1 cellular context compared by ENCODE assay signal in genomic region chr1:192545781-192546521, GRCh38.
A peak's percentile ranks its signal among the peaks of the same experiment; 100 is the strongest.
TF ChIP-seq lines count a peak whose summit lies in the region.

No MANE protein-coding gene starts in this region.

TF ChIP-seq in GM12878, 131 proteins besides CTCF, POLR2A, EP300 and RAD21 (continued from another document and continues in another):
- TF ChIP-seq, protein P1, sequence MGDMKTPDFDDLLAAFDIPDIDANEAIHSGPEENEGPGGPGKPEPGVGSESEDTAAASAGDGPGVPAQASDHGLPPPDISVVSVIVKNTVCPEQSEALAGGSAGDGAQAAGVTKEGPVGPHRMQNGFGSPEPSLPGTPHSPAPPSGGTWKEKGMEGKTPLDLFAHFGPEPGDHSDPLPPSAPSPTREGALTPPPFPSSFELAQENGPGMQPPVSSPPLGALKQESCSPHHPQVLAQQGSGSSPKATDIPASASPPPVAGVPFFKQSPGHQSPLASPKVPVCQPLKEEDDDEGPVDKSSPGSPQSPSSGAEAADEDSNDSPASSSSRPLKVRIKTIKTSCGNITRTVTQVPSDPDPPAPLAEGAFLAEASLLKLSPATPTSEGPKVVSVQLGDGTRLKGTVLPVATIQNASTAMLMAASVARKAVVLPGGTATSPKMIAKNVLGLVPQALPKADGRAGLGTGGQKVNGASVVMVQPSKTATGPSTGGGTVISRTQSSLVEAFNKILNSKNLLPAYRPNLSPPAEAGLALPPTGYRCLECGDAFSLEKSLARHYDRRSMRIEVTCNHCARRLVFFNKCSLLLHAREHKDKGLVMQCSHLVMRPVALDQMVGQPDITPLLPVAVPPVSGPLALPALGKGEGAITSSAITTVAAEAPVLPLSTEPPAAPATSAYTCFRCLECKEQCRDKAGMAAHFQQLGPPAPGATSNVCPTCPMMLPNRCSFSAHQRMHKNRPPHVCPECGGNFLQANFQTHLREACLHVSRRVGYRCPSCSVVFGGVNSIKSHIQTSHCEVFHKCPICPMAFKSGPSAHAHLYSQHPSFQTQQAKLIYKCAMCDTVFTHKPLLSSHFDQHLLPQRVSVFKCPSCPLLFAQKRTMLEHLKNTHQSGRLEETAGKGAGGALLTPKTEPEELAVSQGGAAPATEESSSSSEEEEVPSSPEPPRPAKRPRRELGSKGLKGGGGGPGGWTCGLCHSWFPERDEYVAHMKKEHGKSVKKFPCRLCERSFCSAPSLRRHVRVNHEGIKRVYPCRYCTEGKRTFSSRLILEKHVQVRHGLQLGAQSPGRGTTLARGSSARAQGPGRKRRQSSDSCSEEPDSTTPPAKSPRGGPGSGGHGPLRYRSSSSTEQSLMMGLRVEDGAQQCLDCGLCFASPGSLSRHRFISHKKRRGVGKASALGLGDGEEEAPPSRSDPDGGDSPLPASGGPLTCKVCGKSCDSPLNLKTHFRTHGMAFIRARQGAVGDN (IDR thresholded peaks at IDR 0.05) = peak; percentile 83; the same call in 1 of the 2 replicates
- TF ChIP-seq TCF12 (IDR thresholded peaks at IDR 0.05; ENCODE audit: low read depth, low read length) = peak; percentile 69
- peak; percentile 82; the same call in 1 of the 2 replicates for TF ChIP-seq CBX5 (IDR thresholded peaks at IDR 0.05; ENCODE audit: low read depth)
- 0 out of 2 replicates have a peak, but pooled peaks have one; percentile 10 for TF ChIP-seq CREM (IDR thresholded peaks at IDR 0.05; ENCODE audit: low read depth)
- TF ChIP-seq USF2 (IDR thresholded peaks at IDR 0.05; ENCODE audit: borderline replicate concordance, low read depth, low read length) = no peak
- no peak for TF ChIP-seq WRNIP1 (IDR thresholded peaks at IDR 0.05; ENCODE audit: borderline replicate concordance, low read depth, low read length)
- TF ChIP-seq, protein P2, sequence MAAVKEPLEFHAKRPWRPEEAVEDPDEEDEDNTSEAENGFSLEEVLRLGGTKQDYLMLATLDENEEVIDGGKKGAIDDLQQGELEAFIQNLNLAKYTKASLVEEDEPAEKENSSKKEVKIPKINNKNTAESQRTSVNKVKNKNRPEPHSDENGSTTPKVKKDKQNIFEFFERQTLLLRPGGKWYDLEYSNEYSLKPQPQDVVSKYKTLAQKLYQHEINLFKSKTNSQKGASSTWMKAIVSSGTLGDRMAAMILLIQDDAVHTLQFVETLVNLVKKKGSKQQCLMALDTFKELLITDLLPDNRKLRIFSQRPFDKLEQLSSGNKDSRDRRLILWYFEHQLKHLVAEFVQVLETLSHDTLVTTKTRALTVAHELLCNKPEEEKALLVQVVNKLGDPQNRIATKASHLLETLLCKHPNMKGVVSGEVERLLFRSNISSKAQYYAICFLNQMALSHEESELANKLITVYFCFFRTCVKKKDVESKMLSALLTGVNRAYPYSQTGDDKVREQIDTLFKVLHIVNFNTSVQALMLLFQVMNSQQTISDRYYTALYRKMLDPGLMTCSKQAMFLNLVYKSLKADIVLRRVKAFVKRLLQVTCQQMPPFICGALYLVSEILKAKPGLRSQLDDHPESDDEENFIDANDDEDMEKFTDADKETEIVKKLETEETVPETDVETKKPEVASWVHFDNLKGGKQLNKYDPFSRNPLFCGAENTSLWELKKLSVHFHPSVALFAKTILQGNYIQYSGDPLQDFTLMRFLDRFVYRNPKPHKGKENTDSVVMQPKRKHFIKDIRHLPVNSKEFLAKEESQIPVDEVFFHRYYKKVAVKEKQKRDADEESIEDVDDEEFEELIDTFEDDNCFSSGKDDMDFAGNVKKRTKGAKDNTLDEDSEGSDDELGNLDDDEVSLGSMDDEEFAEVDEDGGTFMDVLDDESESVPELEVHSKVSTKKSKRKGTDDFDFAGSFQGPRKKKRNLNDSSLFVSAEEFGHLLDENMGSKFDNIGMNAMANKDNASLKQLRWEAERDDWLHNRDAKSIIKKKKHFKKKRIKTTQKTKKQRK (IDR thresholded peaks at IDR 0.05; ENCODE audit: low read depth, low read length) = no peak
- TF ChIP-seq LARP7 (IDR thresholded peaks at IDR 0.05) = no peak
- TF ChIP-seq NBN (IDR thresholded peaks at IDR 0.05) = peak; percentile 73
- no peak for TF ChIP-seq RFX5 (IDR thresholded peaks at IDR 0.05; ENCODE audit: low read depth, low read length)
- no peak for TF ChIP-seq TAF1 (IDR thresholded peaks at IDR 0.05; ENCODE audit: borderline replicate concordance, low read depth, low read length)
- 0 out of 2 replicates have a peak, but pooled peaks have one; percentile 19 for TF ChIP-seq SMARCA5 (IDR thresholded peaks at IDR 0.05)
- TF ChIP-seq, protein P3, sequence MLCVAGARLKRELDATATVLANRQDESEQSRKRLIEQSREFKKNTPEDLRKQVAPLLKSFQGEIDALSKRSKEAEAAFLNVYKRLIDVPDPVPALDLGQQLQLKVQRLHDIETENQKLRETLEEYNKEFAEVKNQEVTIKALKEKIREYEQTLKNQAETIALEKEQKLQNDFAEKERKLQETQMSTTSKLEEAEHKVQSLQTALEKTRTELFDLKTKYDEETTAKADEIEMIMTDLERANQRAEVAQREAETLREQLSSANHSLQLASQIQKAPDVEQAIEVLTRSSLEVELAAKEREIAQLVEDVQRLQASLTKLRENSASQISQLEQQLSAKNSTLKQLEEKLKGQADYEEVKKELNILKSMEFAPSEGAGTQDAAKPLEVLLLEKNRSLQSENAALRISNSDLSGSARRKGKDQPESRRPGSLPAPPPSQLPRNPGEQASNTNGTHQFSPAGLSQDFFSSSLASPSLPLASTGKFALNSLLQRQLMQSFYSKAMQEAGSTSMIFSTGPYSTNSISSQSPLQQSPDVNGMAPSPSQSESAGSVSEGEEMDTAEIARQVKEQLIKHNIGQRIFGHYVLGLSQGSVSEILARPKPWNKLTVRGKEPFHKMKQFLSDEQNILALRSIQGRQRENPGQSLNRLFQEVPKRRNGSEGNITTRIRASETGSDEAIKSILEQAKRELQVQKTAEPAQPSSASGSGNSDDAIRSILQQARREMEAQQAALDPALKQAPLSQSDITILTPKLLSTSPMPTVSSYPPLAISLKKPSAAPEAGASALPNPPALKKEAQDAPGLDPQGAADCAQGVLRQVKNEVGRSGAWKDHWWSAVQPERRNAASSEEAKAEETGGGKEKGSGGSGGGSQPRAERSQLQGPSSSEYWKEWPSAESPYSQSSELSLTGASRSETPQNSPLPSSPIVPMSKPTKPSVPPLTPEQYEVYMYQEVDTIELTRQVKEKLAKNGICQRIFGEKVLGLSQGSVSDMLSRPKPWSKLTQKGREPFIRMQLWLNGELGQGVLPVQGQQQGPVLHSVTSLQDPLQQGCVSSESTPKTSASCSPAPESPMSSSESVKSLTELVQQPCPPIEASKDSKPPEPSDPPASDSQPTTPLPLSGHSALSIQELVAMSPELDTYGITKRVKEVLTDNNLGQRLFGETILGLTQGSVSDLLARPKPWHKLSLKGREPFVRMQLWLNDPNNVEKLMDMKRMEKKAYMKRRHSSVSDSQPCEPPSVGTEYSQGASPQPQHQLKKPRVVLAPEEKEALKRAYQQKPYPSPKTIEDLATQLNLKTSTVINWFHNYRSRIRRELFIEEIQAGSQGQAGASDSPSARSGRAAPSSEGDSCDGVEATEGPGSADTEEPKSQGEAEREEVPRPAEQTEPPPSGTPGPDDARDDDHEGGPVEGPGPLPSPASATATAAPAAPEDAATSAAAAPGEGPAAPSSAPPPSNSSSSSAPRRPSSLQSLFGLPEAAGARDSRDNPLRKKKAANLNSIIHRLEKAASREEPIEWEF (IDR thresholded peaks at IDR 0.05; ENCODE audit: insufficient replicate concordance, low read depth, low read length) = peak; percentile 74
- no peak for TF ChIP-seq KLF5 (IDR thresholded peaks at IDR 0.05; ENCODE audit: partially characterized antibody)
- TF ChIP-seq, protein P4, sequence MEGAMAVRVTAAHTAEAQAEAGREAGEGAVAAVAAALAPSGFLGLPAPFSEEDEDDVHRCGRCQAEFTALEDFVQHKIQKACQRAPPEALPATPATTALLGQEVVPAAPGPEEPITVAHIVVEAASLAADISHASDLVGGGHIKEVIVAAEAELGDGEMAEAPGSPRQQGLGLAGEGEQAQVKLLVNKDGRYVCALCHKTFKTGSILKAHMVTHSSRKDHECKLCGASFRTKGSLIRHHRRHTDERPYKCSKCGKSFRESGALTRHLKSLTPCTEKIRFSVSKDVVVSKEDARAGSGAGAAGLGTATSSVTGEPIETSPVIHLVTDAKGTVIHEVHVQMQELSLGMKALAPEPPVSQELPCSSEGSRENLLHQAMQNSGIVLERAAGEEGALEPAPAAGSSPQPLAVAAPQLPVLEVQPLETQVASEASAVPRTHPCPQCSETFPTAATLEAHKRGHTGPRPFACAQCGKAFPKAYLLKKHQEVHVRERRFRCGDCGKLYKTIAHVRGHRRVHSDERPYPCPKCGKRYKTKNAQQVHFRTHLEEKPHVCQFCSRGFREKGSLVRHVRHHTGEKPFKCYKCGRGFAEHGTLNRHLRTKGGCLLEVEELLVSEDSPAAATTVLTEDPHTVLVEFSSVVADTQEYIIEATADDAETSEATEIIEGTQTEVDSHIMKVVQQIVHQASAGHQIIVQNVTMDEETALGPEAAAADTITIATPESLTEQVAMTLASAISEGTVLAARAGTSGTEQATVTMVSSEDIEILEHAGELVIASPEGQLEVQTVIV (IDR thresholded peaks at IDR 0.05; ENCODE audit: borderline replicate concordance, partially characterized antibody) = no peak
- TF ChIP-seq ZNF217 (IDR thresholded peaks at IDR 0.05) = peak; percentile 18; the same call in 1 of the 2 replicates
- TF ChIP-seq SMAD1 (IDR thresholded peaks at IDR 0.05; ENCODE audit: low read depth, partially characterized antibody) = peak; percentile 29
- peak; percentile 60; the same call in 1 of the 3 replicates for TF ChIP-seq POU2F2 (IDR thresholded peaks at IDR 0.05; ENCODE audit: borderline replicate concordance, low read depth, low read length)
- TF ChIP-seq ZSCAN29 (IDR thresholded peaks at IDR 0.05) = no peak
- 0 out of 2 replicates have a peak, but pooled peaks have one; percentile 19 for TF ChIP-seq CHD4 (IDR thresholded peaks at IDR 0.05)
- no peak for TF ChIP-seq IRF4 (IDR thresholded peaks at IDR 0.05; ENCODE audit: low read depth, low read length)
- peak; percentile 62 for TF ChIP-seq MEF2B (IDR thresholded peaks at IDR 0.05; ENCODE audit: partially characterized antibody, poor library complexity, severe bottlenecking)
- no peak for TF ChIP-seq REST (IDR thresholded peaks at IDR 0.05; ENCODE audit: low read depth, low read length)
- no peak for TF ChIP-seq RB1 (IDR thresholded peaks at IDR 0.05; ENCODE audit: borderline replicate concordance)
- peak; percentile 69; the same call in 1 of the 2 replicates for TF ChIP-seq FOXM1 (IDR thresholded peaks at IDR 0.05; ENCODE audit: low read depth, low read length)
- TF ChIP-seq GABPA (IDR thresholded peaks at IDR 0.05; ENCODE audit: low read depth) = no peak
- TF ChIP-seq ETV6 (conservative IDR thresholded peaks at IDR 0.05 in 1 of 2, IDR thresholded peaks at IDR 0.05 in 1 of 2; ENCODE audit: borderline replicate concordance in 1 of 2, low read depth in 1 of 2) = peak in 1 of 2 experiments; percentile 51; a peak in 1 of 4 replicates
- TF ChIP-seq PRDM15 (CRISPR knock-in tag; IDR thresholded peaks at IDR 0.05) = no peak
- TF ChIP-seq ZNF384 (IDR thresholded peaks at IDR 0.05; ENCODE audit: borderline replicate concordance, low read depth, low read length) = no peak
- TF ChIP-seq SUPT20H (IDR thresholded peaks at IDR 0.05; ENCODE audit: borderline replicate concordance, control insufficient read depth, low read depth, low read length) = no peak
- no peak for TF ChIP-seq TCF3 (IDR thresholded peaks at IDR 0.05; ENCODE audit: borderline replicate concordance, insufficient read depth, low read depth, low read length)
